16 cellular contexts compared by ENCODE assay signal in the genomic region with DNA sequence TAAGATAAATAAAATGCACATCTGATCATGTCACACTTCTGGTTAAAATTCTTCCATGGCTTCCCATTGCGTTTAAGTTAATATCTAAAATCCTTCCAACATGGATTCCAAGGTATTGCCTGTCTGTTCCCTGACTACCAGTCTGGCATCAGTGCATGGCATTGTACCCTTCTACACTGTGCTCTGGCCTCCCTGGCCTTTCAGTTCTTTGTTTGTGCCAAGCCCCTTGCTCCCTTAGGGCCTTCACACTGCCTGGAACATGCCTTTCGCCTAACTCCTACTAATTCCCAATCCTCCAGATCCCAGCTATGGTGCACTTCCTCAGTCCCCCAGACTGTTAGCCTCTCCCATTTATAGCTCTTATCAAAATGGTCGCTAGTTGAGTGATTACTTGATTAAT. TPM values are rescaled to one million over a fixed set of nuclear protein-coding genes. Genes with fewer than 3 reads are reported as not detected.
A peak's percentile ranks its signal among the peaks of the same experiment; 100 is the strongest.
DNase-seq lines count a peak whose midpoint lies in the region; ATAC-seq and TF ChIP-seq lines count a peak whose summit lies in the region.
"Had no signal": no experiment of that assay in that cellular context is flagged by ENCODE, and none has a peak within 500 bp of the region (broad histone marks: within the 10 kb centered on the region; RNA-seq: fewer than 3 reads in every experiment).

No MANE protein-coding gene starts in this region.

- H3K27ac Mint-ChIP-seq in CD14-positive monocyte, result no peak overlapping the region
- H3K27ac Mint-ChIP-seq: activated CD8-positive, alpha-beta T cell treated with anti-CD3 and anti-CD28 coated beads, Interleukin-2, amount 10 ng/mL, durations not matched to agents 7 days and 5 days; activated naive CD8-positive, alpha-beta T cell; T-cell had no signal

- no peak for ATAC-seq in GM18505 (IDR thresholded peaks at IDR 0.05; ENCODE audit: unreplicated experiment)
- ATAC-seq: activated CD8-positive, alpha-beta T cell treated with anti-CD3 and anti-CD28 coated beads, Interleukin-2, amount 10 ng/mL, durations not matched to agents 7 days and 5 days; T-cell had no signal

- H3K9me3 Mint-ChIP-seq in CD14-positive monocyte, result no peaks in the 10 kb centered on the region
- H3K9me3 Mint-ChIP-seq: T-cell had no signal

- H3K9ac ChIP-seq in HUES48 (ENCODE audit: low read depth, low read length) (0 out of 2 replicates have a peak overlapping the region, but pooled peaks have one; percentile 16), stomach smooth muscle (ENCODE audit: low read length in 2 of 2) (no peak overlapping the region)

- intact Hi-C loops in CD14-positive monocyte (cut with micrococcal nuclease), result no loop called here

- no peaks in the 10 kb centered on the region for H3K27me3 Mint-ChIP-seq in CD14-positive monocyte (ENCODE audit: low read depth in 3 of 3)
- H3K27me3 Mint-ChIP-seq: activated naive CD8-positive, alpha-beta T cell; T-cell had no signal

- no peak overlapping the region for H3K4me3 Mint-ChIP-seq in CD14-positive monocyte
- H3K4me3 Mint-ChIP-seq: activated CD8-positive, alpha-beta T cell treated with anti-CD3 and anti-CD28 coated beads, Interleukin-2, amount 10 ng/mL, durations not matched to agents 7 days and 5 days; activated naive CD8-positive, alpha-beta T cell; T-cell had no signal

- no peaks in the 10 kb centered on the region for H3K27me3 ChIP-seq in HUES48 (ENCODE audit: control insufficient read depth, insufficient read depth, low read length)
- H3K27me3 ChIP-seq in stomach smooth muscle (ENCODE audit: control insufficient read depth in 1 of 2, insufficient read depth in 2 of 2, low read length in 2 of 2), result no peaks in the 10 kb centered on the region
- H3K27me3 ChIP-seq: cardiac muscle cell, vagina had no signal

- no peaks in the 10 kb centered on the region for H3K9me3 ChIP-seq in HUES48 (ENCODE audit: control insufficient read depth, insufficient read depth, low read length)
- H3K9me3 ChIP-seq in stomach smooth muscle (ENCODE audit: control insufficient read depth in 2 of 2, low read length in 2 of 2), result no peaks in the 10 kb centered on the region
- H3K9me3 ChIP-seq: Caco-2, vagina had no signal

- H3K36me3 Mint-ChIP-seq in CD14-positive monocyte, result peaks cover 34 to 45% of the 10 kb centered on the region in 2 donors

- DNase-seq in caudate nucleus (lab: John Stamatoyannopoulos, UW), result no peak
- peak; percentile 24 for DNase-seq in inferior parietal cortex (ENCODE audit: extremely low spot score)
- no peak for DNase-seq in NCI-H1436 treated with DMSO at 0.1 percent for 48 hours (lab: John Stamatoyannopoulos, UW)
- DNase-seq in NK-92 (lab: John Stamatoyannopoulos, UW; ENCODE audit: unreplicated experiment), result no peak
- DNase-seq in CD14-positive monocyte (ENCODE audit: low spot score), result no peak
- DNase-seq: activated CD8-positive, alpha-beta T cell treated with anti-CD3 and anti-CD28 coated beads, Interleukin-2, amount 10 ng/mL, durations not matched to agents 7 days and 5 days; Caco-2; effector CD8-positive, alpha-beta T cell; NCI-H226; T-cell had no signal

- peaks cover 38% of the 10 kb centered on the region for H3K36me3 ChIP-seq in HUES48 (ENCODE audit: control insufficient read depth, insufficient read depth, low read length)
- peaks cover 9 to 10% of the 10 kb centered on the region in 2 donors for H3K36me3 ChIP-seq in stomach smooth muscle (ENCODE audit: control insufficient read depth in 2 of 2, insufficient read depth in 2 of 2, low read length in 2 of 2)
- H3K36me3 ChIP-seq: cardiac muscle cell, vagina had no signal

- H3K27ac ChIP-seq in HUES48 (ENCODE audit: low read depth, low read length) (peak overlapping the region; percentile 83), caudate nucleus (ENCODE audit: low read depth, low read length) (peak overlapping the region; percentile 95), stomach smooth muscle (ENCODE audit: low read length) (peak overlapping the region; percentile 8)
- H3K27ac ChIP-seq: cardiac muscle cell, vagina had no signal

- no peak for TF ChIP-seq CTCF in CD14-positive monocyte (IDR thresholded peaks at IDR 0.05)

- H3K4me1 ChIP-seq in HUES48 (ENCODE audit: control insufficient read depth, insufficient read depth, low read length) (peaks cover 41% of the 10 kb centered on the region), stomach smooth muscle (ENCODE audit: control insufficient read depth, insufficient read depth, low read length) (peaks cover 34% of the 10 kb centered on the region)
- H3K4me1 ChIP-seq: Caco-2 had no signal

- H3K4me1 Mint-ChIP-seq in CD14-positive monocyte, result peaks cover 7% of the 10 kb centered on the region

- TF ChIP-seq POLR2A in GM18505 (IDR thresholded peaks at IDR 0.05; ENCODE audit: borderline replicate concordance, extremely low read depth, insufficient read depth, insufficient read length), result no peak

- H3K4me3 ChIP-seq in HUES48 (ENCODE audit: low read depth, low read length), result peak overlapping the region; percentile 20; the same call in 1 of the 2 replicates
- no peak overlapping the region for H3K4me3 ChIP-seq in stomach smooth muscle (ENCODE audit: low read length in 2 of 2)
- H3K4me3 ChIP-seq: cardiac muscle cell, vagina had no signal

RNA-seq across cellular contexts. Expression of gene CIPC, which starts 6.3 kb away (rescaled TPM):
- polyA plus RNA-seq in CD14-positive monocyte, result 10 to 100 TPM in 1 of 2 donors, 1 to 10 TPM in 1; 4.4 to 11.2 TPM

RNA-seq across cellular contexts. Expression of gene ZDHHC22, which starts 37.2 kb away (rescaled TPM):
- not detected for polyA plus RNA-seq in CD14-positive monocyte
- polyA plus RNA-seq: cardiac muscle cell had no signal

Comparison
In these comparisons a context has a peak if more than half of its experiments do, and no peak if none do; other contexts are left out.
1. H3K27ac ChIP-seq: peak in every context shown above with its lines; median percentile 95 in caudate nucleus; 83 in HUES48; 8 in stomach smooth muscle.